In genomic region chr7:32943654-32944030, GRCh38 we compare ENCODE assay signal across 10 cellular contexts. TPM values are rescaled to one million over a fixed set of nuclear protein-coding genes. Genes with fewer than 3 reads are reported as not detected.
A peak's percentile ranks its signal among the peaks of the same experiment; 100 is the strongest.
DNase-seq lines count a peak whose midpoint lies in the region; ATAC-seq, FAIRE-seq and TF ChIP-seq lines count a peak whose summit lies in the region.
"Had no signal": no experiment of that assay in that cellular context is flagged by ENCODE, and none has a peak within 500 bp of the region (broad histone marks: within the 10 kb centered on the region; RNA-seq: fewer than 3 reads in every experiment).

No MANE protein-coding gene starts in this region.

- FAIRE-seq in D721Med (lab: Jason Lieb, UNC): no peak

- H3K4me3 Mint-ChIP-seq in brain: peak overlapping the region; percentile 72 to 100 (median 81)
- peak overlapping the region; percentile 41 to 85 (median 81) for H3K4me3 Mint-ChIP-seq in nephron

- DNase-seq in left ventricle myocardium inferior: no peak
- DNase-seq in heart left ventricle: no peak
- no peak for DNase-seq in NCI-H2171 treated with DMSO at 0.1 percent for 48 hours (lab: John Stamatoyannopoulos, UW)
- DNase-seq in D721Med (ENCODE audit: insufficient read length, low spot score): no peak
- DNase-seq in AG08395 (ENCODE audit: low spot score): no peak
- no peak for DNase-seq in upper lobe of right lung

- no peak for TF ChIP-seq POLR2A in heart left ventricle (IDR thresholded peaks at IDR 0.05)

- peaks cover 46% of the 10 kb centered on the region for H3K4me1 ChIP-seq in left ventricle myocardium inferior
- H3K4me1 ChIP-seq in heart left ventricle: peaks cover 0 to 31% (median 13%) of the 10 kb centered on the region in 12 donors
- H3K4me1 ChIP-seq in upper lobe of right lung: peaks cover 16% of the 10 kb centered on the region

- intact Hi-C loops in left ventricle myocardium inferior (cut with micrococcal nuclease) (loop anchor here (10.0 kb wide), 2 partner anchors 49 to 101 kb away; partner anchors contain the start of gene KBTBD2), heart left ventricle (cut with DNase I) (loop anchor here (1.0 to 10.0 kb wide), 17 partner anchors 13 to 164 kb away; partner anchors contain the start of genes KBTBD2 (in 4 of the 10), FKBP9 (in 2 of the 10) and RP9 (in 1 of the 10)), upper lobe of right lung (cut with DNase I) (no loop called here)

- TF ChIP-seq CTCF in left ventricle myocardium inferior (IDR thresholded peaks at IDR 0.05; ENCODE audit: borderline replicate concordance) (no peak), heart left ventricle (IDR thresholded peaks at IDR 0.05) (no peak), brain (conservative IDR thresholded peaks at IDR 0.05) (no peak), nephron (IDR thresholded peaks at IDR 0.05; ENCODE audit: unreplicated experiment in 3 of 3) (no peak), D721Med (IDR thresholded peaks at IDR 0.05; ENCODE audit: insufficient read depth, missing control alignments) (no peak), upper lobe of right lung (IDR thresholded peaks at IDR 0.05) (no peak)

- H3K9me3 ChIP-seq in left ventricle myocardium inferior (replicated peaks) (peaks cover 14% of the 10 kb centered on the region), heart left ventricle (peaks cover 0 to 23% (median 8%) of the 10 kb centered on the region in 12 donors), upper lobe of right lung (no peaks in the 10 kb centered on the region)
- H3K9me3 ChIP-seq: testis had no signal

- peak overlapping the region; percentile 98 for H3K27ac ChIP-seq in left ventricle myocardium inferior (replicated peaks)
- peak overlapping the region in 6 of 12 donors; percentile 94 to 99 (median 98) for H3K27ac ChIP-seq in heart left ventricle
- H3K27ac ChIP-seq in upper lobe of right lung: no peak overlapping the region

- H3K27me3 Mint-ChIP-seq in brain: peaks cover 8% of the 10 kb centered on the region
- no peaks in the 10 kb centered on the region for H3K27me3 Mint-ChIP-seq in nephron (ENCODE audit: low read depth)

- no peaks in the 10 kb centered on the region for H3K27me3 ChIP-seq in left ventricle myocardium inferior (ENCODE audit: low read depth)
- H3K27me3 ChIP-seq in heart left ventricle: no peaks in the 10 kb centered on the region
- no peaks in the 10 kb centered on the region for H3K27me3 ChIP-seq in upper lobe of right lung
- H3K27me3 ChIP-seq: heart right ventricle, testis had no signal

- no peaks in the 10 kb centered on the region for H3K36me3 ChIP-seq in left ventricle myocardium inferior
- peaks cover 0 to 2% (median 0%) of the 10 kb centered on the region in 9 donors for H3K36me3 ChIP-seq in heart left ventricle
- H3K36me3 ChIP-seq in upper lobe of right lung: no peaks in the 10 kb centered on the region

- WGBS in heart left ventricle, 4 donors: 71 to 74% (median 72%) methylated on average over 1 of the region's 1 CpG

- H3K4me1 Mint-ChIP-seq in brain (peaks cover 34% of the 10 kb centered on the region), nephron (peaks cover 25% of the 10 kb centered on the region)

- H3K27ac Mint-ChIP-seq in brain (peak overlapping the region in 3 of 5 experiments; percentile 60 to 92 (median 90)), nephron (peak overlapping the region in 1 of 3 experiments; percentile 81)

- H3K9me3 Mint-ChIP-seq in brain (peaks cover 26 to 38% (median 31%) of the 10 kb centered on the region in 5 experiments), nephron (peaks cover 21% of the 10 kb centered on the region)

- H3K36me3 Mint-ChIP-seq in brain (peaks cover 29% of the 10 kb centered on the region), nephron (ENCODE audit: low read depth) (peaks cover 13% of the 10 kb centered on the region)

- H3K4me3 ChIP-seq in left ventricle myocardium inferior: no peak overlapping the region
- no peak overlapping the region for H3K4me3 ChIP-seq in heart left ventricle
- no peak overlapping the region for H3K4me3 ChIP-seq in upper lobe of right lung

- no peak for ATAC-seq in heart left ventricle
- no peak for ATAC-seq in upper lobe of right lung

RNA-seq across cellular contexts. Expression of gene FKBP9, which starts 13.6 kb away (rescaled TPM):
- total RNA-seq in left ventricle myocardium inferior: 112 TPM
- 100 to 1,000 TPM in 7 of 9 donors, 10 to 100 TPM in 2; 91.1 to 146 (median 130) TPM for total RNA-seq in heart left ventricle
- polyA plus RNA-seq in heart left ventricle: 10 to 100 TPM; 37.1 to 56.2 TPM
- 36.1 TPM for polyA plus RNA-seq in brain (ENCODE audit: insufficient read depth, low read depth, low replicate concordance)
- total RNA-seq in upper lobe of right lung: 113 TPM

RNA-seq across cellular contexts. Expression of gene KBTBD2, which starts 52.1 kb away (rescaled TPM):
- total RNA-seq in left ventricle myocardium inferior (25.3 TPM), heart left ventricle (10 to 100 TPM; 21.4 to 39.3 (median 28.6) TPM), upper lobe of right lung (44.7 TPM)
- polyA plus RNA-seq in heart left ventricle (10 to 100 TPM; 10.4 to 23.4 TPM), brain (ENCODE audit: insufficient read depth, low read depth, low replicate concordance) (27.5 TPM)
